ENCODE assay signal across 1 cellular context in the genomic region with DNA sequence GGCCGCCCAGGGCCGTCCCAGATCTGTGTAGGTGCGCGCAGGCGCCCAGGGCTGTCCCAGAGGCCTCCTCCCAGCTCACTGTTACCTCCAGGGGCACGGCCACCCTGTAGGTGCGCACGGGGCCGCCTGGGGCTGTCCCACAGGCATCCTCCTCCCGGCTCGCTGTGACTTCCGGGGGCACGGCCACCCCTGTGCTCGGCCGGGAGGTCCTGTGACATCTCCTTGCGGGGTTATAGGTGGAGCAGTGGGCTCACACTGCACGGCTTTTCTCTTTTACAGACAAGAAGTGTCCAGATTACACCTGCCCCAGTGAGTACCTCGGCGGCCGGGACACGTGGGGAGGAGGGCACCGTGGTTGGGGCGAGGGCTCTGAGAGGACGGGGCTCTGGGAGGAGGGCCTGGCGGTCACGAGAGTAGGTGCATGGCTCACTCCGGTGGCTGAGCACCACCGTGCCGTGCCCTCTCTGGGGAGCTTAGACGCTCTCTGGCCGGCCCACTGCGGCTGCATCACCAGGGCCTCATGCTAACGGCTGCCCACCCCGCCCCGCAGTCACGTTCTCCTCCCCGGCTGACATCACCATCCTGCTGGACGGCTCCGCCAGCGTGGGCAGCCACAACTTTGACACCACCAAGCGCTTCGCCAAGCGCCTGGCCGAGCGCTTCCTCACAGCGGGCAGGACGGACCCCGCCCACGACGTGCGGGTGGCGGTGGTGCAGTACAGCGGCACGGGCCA.
TF ChIP-seq lines count a peak whose summit lies in the region.

No MANE protein-coding gene starts in this region.

TF ChIP-seq in HepG2, 621 proteins besides CTCF, POLR2A, EP300 and RAD21:
- TF ChIP-seq ZNF660 (CRISPR knock-in tag; IDR thresholded peaks at IDR 0.05; ENCODE audit: borderline replicate concordance, low read depth), result no peak
- no peak for TF ChIP-seq NR2F1 (CRISPR knock-in tag; IDR thresholded peaks at IDR 0.05)
- TF ChIP-seq MATR3 (CRISPR knock-in tag; IDR thresholded peaks at IDR 0.05), result no peak
- TF ChIP-seq CHCHD3 (CRISPR knock-in tag; IDR thresholded peaks at IDR 0.05), result no peak
- no peak for TF ChIP-seq ASH2L (IDR thresholded peaks at IDR 0.05; ENCODE audit: insufficient read length, low read depth, low read length)
- TF ChIP-seq ZNF883 (CRISPR knock-in tag; IDR thresholded peaks at IDR 0.05; ENCODE audit: not compliant biosample characterization), result no peak
